In genomic region chr19:15374105-15374651, GRCh38 we compare ENCODE assay signal across 1 cellular context.
TF ChIP-seq lines count a peak whose summit lies in the region.

No MANE protein-coding gene starts in this region.

TF ChIP-seq in WTC11, 78 proteins besides CTCF, POLR2A, EP300 and RAD21:
- TF ChIP-seq TEAD4 (CRISPR knock-in tag; IDR thresholded peaks at IDR 0.05) = no peak
- TF ChIP-seq, protein P1, sequence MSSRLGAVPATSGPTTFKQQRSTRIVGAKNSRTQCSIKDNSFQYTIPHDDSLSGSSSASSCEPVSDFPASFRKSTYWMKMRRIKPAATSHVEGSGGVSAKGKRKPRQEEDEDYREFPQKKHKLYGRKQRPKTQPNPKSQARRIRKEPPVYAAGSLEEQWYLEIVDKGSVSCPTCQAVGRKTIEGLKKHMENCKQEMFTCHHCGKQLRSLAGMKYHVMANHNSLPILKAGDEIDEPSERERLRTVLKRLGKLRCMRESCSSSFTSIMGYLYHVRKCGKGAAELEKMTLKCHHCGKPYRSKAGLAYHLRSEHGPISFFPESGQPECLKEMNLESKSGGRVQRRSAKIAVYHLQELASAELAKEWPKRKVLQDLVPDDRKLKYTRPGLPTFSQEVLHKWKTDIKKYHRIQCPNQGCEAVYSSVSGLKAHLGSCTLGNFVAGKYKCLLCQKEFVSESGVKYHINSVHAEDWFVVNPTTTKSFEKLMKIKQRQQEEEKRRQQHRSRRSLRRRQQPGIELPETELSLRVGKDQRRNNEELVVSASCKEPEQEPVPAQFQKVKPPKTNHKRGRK (CRISPR knock-in tag; IDR thresholded peaks at IDR 0.05; ENCODE audit: borderline replicate concordance) = no peak
- no peak for TF ChIP-seq ZNF425 (CRISPR knock-in tag; conservative IDR thresholded peaks at IDR 0.05)
- no peak for TF ChIP-seq MAX (CRISPR knock-in tag; IDR thresholded peaks at IDR 0.05)
- no peak for TF ChIP-seq ELF4 (CRISPR knock-in tag; IDR thresholded peaks at IDR 0.05; ENCODE audit: low read depth)
